In genomic region chr2:113234721-113235346, GRCh38 we compare ENCODE assay signal across 8 cellular contexts. TPM values are rescaled to one million over a fixed set of nuclear protein-coding genes. Genes with fewer than 3 reads are reported as not detected.
DNase-seq lines count a peak whose midpoint lies in the region; ATAC-seq and TF ChIP-seq lines count a peak whose summit lies in the region.

No MANE protein-coding gene starts in this region.

- TF ChIP-seq CTCF in mammary epithelial cell (conservative IDR thresholded peaks at IDR 0.05 in 1 of 2, IDR thresholded peaks at IDR 0.05 in 1 of 2; ENCODE audit: extremely low read depth in 1 of 2, insufficient read depth in 1 of 2, low read depth in 1 of 2, low read length in 2 of 2) (no peak), nephron progenitor cell (IDR thresholded peaks at IDR 0.05) (no peak)

- dilution Hi-C loops in mammary epithelial cell (cut with HindIII; ENCODE audit: low sequenced_read_pairs) = no loop called here

- H3K79me2 ChIP-seq in mammary epithelial cell (ENCODE audit: insufficient read depth, low read length) = no peaks in the 10 kb centered on the region

- no peaks in the 10 kb centered on the region for H3K36me3 ChIP-seq in CD4-positive, alpha-beta memory T cell (ENCODE audit: insufficient read depth, low read length)
- no peaks in the 10 kb centered on the region for H3K36me3 ChIP-seq in mammary epithelial cell (ENCODE audit: insufficient read depth, low read length)

- H3K4me3 ChIP-seq in CD4-positive, alpha-beta memory T cell (ENCODE audit: low read length in 2 of 2) = peak overlapping the region in 1 of 2 donors; percentile 57
- no peak overlapping the region for H3K4me3 ChIP-seq in mammary epithelial cell (replicated peaks in 1 of 3; ENCODE audit: insufficient read depth in 1 of 3, low read depth in 2 of 3, low read length in 3 of 3)

- H2AFZ ChIP-seq in mammary epithelial cell (ENCODE audit: low read depth, low read length) = no peak overlapping the region

- POLR2A ChIA-PET in CD4-positive, alpha-beta memory T cell (lab: Charles Lee; ENCODE audit: partially characterized antibody) = interaction anchor here (0.6 to 1.9 kb wide), 7 partner anchors 9 to 125 kb away, joined by 3 to 10 read pairs (median 3); partner anchors contain the start of gene PSD4

- peaks cover 0 to 1% (median 0%) of the 10 kb centered on the region in 8 donors for H3K9me3 Mint-ChIP-seq in CD4-positive, alpha-beta memory T cell
- H3K9me3 Mint-ChIP-seq in nephron progenitor cell = peaks cover 5% of the 10 kb centered on the region

- no peak overlapping the region for H3K9ac ChIP-seq in mammary epithelial cell (ENCODE audit: insufficient read depth, low read length)

- H3K27me3 Mint-ChIP-seq in CD4-positive, alpha-beta memory T cell = no peaks in the 10 kb centered on the region
- peaks cover 1% of the 10 kb centered on the region for H3K27me3 Mint-ChIP-seq in nephron progenitor cell (ENCODE audit: low read depth, poor library complexity)

- CTCF ChIA-PET in CD4-positive, alpha-beta memory T cell (lab: Charles Lee; ENCODE audit: partially characterized antibody) = interaction anchor here (0.8 to 2.8 kb wide), 8 partner anchors 14 to 155 kb away, joined by 3 to 20 read pairs (median 6); no protein-coding TSS in a partner anchor
- CTCF ChIA-PET in mammary epithelial cell (lab: Charles Lee; ENCODE audit: low non-redundant PET) = no interaction called here

- DNase-seq in CD4-positive, alpha-beta memory T cell = no peak
- DNase-seq in mammary epithelial cell = no peak
- no peak for DNase-seq in nephron progenitor cell
- DNase-seq in inferior parietal cortex (ENCODE audit: extremely low spot score) = no peak
- no peak for DNase-seq in pons (ENCODE audit: low spot score)
- no peak for DNase-seq in NCI-H226

- 92% methylated on average over 10 of the region's 16 CpGs for WGBS in mammary epithelial cell (ENCODE audit: low coverage, missing lambda C conversion rate)

- H3K27ac Mint-ChIP-seq in CD4-positive, alpha-beta memory T cell = peak overlapping the region in 2 of 7 donors; percentile 93 to 95
- peak overlapping the region; percentile 89 for H3K27ac Mint-ChIP-seq in nephron progenitor cell

- peak overlapping the region; percentile 34 for H3K27ac ChIP-seq in CD4-positive, alpha-beta memory T cell (ENCODE audit: low read depth, low read length)
- H3K27ac ChIP-seq in mammary epithelial cell (ENCODE audit: insufficient read depth, low read depth, low read length) = no peak overlapping the region

- H3K4me2 ChIP-seq in mammary epithelial cell (ENCODE audit: insufficient read depth, low read depth, low read length) = no peak overlapping the region

- H3K27me3 ChIP-seq in CD4-positive, alpha-beta memory T cell (ENCODE audit: insufficient read depth, low read length) = no peaks in the 10 kb centered on the region
- H3K27me3 ChIP-seq in mammary epithelial cell (ENCODE audit: insufficient read depth, low read length) = no peaks in the 10 kb centered on the region

- no peaks in the 10 kb centered on the region for H3K9me3 ChIP-seq in CD4-positive, alpha-beta memory T cell (ENCODE audit: control insufficient read depth in 1 of 2, low read length in 2 of 2)
- H3K9me3 ChIP-seq in mammary epithelial cell (replicated peaks; ENCODE audit: insufficient read depth, low read length) = no peaks in the 10 kb centered on the region

- BruUV-seq in mammary epithelial cell (replicated peaks; lab: Mats Ljungman, UMichigan) = TSS peak; percentile 67

- H3K36me3 Mint-ChIP-seq in CD4-positive, alpha-beta memory T cell = peaks cover 0 to 19% of the 10 kb centered on the region in 2 donors
- peaks cover 89% of the 10 kb centered on the region for H3K36me3 Mint-ChIP-seq in nephron progenitor cell (ENCODE audit: low read depth)

- H4K20me1 ChIP-seq in mammary epithelial cell (ENCODE audit: insufficient read depth, low read length) = no peaks in the 10 kb centered on the region

- in situ Hi-C loops in mammary epithelial cell (cut with MboI; ENCODE audit: low sequenced_read_pairs in 2 of 2) = no loop called here

- ATAC-seq in HG03135 (IDR thresholded peaks at IDR 0.05; ENCODE audit: unreplicated experiment) = peak; percentile 19
- ATAC-seq in HG02973 (IDR thresholded peaks at IDR 0.05; ENCODE audit: unreplicated experiment) = no peak

- H3K4me1 ChIP-seq in CD4-positive, alpha-beta memory T cell (ENCODE audit: insufficient read depth, low read length) = peaks cover 10% of the 10 kb centered on the region
- peaks cover 11% of the 10 kb centered on the region for H3K4me1 ChIP-seq in mammary epithelial cell (ENCODE audit: insufficient read depth, low read length)

- H3K4me1 Mint-ChIP-seq in CD4-positive, alpha-beta memory T cell = peaks cover 3 to 33% (median 7%) of the 10 kb centered on the region in 4 donors
- H3K4me1 Mint-ChIP-seq in nephron progenitor cell = peaks cover 60% of the 10 kb centered on the region

- H3K4me3 Mint-ChIP-seq in CD4-positive, alpha-beta memory T cell = peak overlapping the region; percentile 22 to 94 (median 86)
- H3K4me3 Mint-ChIP-seq in nephron progenitor cell = no peak overlapping the region

- intact Hi-C loops in CD4-positive, alpha-beta memory T cell (cut with micrococcal nuclease) = loop anchor here (1.0 kb wide), 1 partner anchor 31 kb away; no protein-coding TSS in a partner anchor
- intact Hi-C loops in mammary epithelial cell (cut with micrococcal nuclease) = no loop called here

RNA-seq across cellular contexts. Expression of gene PAX8, which starts 43.9 kb away (rescaled TPM):
- 1 to 10 TPM; 1.7 to 2.3 TPM for total RNA-seq in CD4-positive, alpha-beta memory T cell
- under 1 TPM; 0.19 to 0.80 TPM for polyA plus RNA-seq in CD4-positive, alpha-beta memory T cell
- 10 to 100 TPM in 1 of 2 donors, 1 to 10 TPM in 1; 3.3 to 16.1 TPM for total RNA-seq in mammary epithelial cell
- polyA plus RNA-seq in mammary epithelial cell = 0.79 TPM
- polyA minus RNA-seq in mammary epithelial cell = not detected
